16 cellular contexts compared by ENCODE assay signal in genomic region chr3:119884161-119884557, GRCh38.
DNase-seq lines count a peak whose midpoint lies in the region; ATAC-seq, FAIRE-seq and TF ChIP-seq lines count a peak whose summit lies in the region.
"Had no signal": no experiment of that assay in that cellular context is flagged by ENCODE, and none has a peak within 500 bp of the region (broad histone marks: within the 10 kb centered on the region; RNA-seq: fewer than 3 reads in every experiment).

No MANE protein-coding gene starts in this region.

- peaks cover 19% of the 10 kb centered on the region for H3K9me3 Mint-ChIP-seq in T-helper 2 cell treated with Interferon-gamma antibody and Interleukin-4, amounts not matched to agents 5 μg/mL and 100 μg/mL, for 36 hours

- H3K4me3 Mint-ChIP-seq in T-helper 2 cell treated with Interferon-gamma antibody and Interleukin-4, amounts not matched to agents 5 μg/mL and 100 μg/mL, for 36 hours, result no peak overlapping the region
- H3K4me3 Mint-ChIP-seq: CD8-positive, alpha-beta memory T cell had no signal

- H3K27ac ChIP-seq in liver (ENCODE audit: low read depth in 1 of 2, low read length in 2 of 2), result peak overlapping the region; percentile 4 to 43
- H3K27ac ChIP-seq: BLaER1, GM23248 had no signal

- no peaks in the 10 kb centered on the region for H3K27me3 ChIP-seq in liver (ENCODE audit: control insufficient read depth in 4 of 4, insufficient read depth in 4 of 4, low read length in 3 of 4)
- H3K27me3 ChIP-seq: BLaER1 had no signal

- H3K9ac ChIP-seq in liver (ENCODE audit: low read depth in 1 of 2, low read length in 2 of 2), result peak overlapping the region in 1 of 2 donors; percentile 63
- H3K9ac ChIP-seq: BLaER1, GM23248 had no signal

- DNase-seq in T-helper 2 cell treated with Interferon-gamma antibody and Interleukin-4, amounts not matched to agents 5 μg/mL and 100 μg/mL, for 36 hours (ENCODE audit: low spot score), result no peak
- DNase-seq in T-helper 2 cell (no peak), middle frontal gyrus (ENCODE audit: extremely low spot score, low spot score) (no peak), RCC 7860 (ENCODE audit: low spot score) (no peak), dedifferentiated amniotic fluid mesenchymal stem cell (ENCODE audit: extremely low spot score) (no peak)
- DNase-seq: 8988T; Caco-2; CD8-positive, alpha-beta memory T cell; DND-41; GDM1; GM23248 had no signal

- no peak for ATAC-seq in GM21447 (IDR thresholded peaks at IDR 0.05; ENCODE audit: unreplicated experiment)

- H3K9me3 ChIP-seq in liver (ENCODE audit: control insufficient read depth in 4 of 4, low read length in 3 of 4), result peaks cover 0 to 6% (median 1%) of the 10 kb centered on the region in 4 donors
- H3K9me3 ChIP-seq: HAP-1 had no signal

- H3K27me3 Mint-ChIP-seq in T-helper 2 cell treated with Interferon-gamma antibody and Interleukin-4, amounts not matched to agents 5 μg/mL and 100 μg/mL, for 36 hours (ENCODE audit: low read depth), result no peaks in the 10 kb centered on the region

- no peak overlapping the region for H3K4me3 ChIP-seq in liver (ENCODE audit: low read depth in 1 of 3, low read length in 3 of 3)
- H3K4me3 ChIP-seq: BLaER1, GM23248, HAP-1 had no signal

- H3K36me3 Mint-ChIP-seq in T-helper 2 cell treated with Interferon-gamma antibody and Interleukin-4, amounts not matched to agents 5 μg/mL and 100 μg/mL, for 36 hours (ENCODE audit: low read depth), result peaks cover 43% of the 10 kb centered on the region

- H3K4me1 Mint-ChIP-seq in T-helper 2 cell treated with Interferon-gamma antibody and Interleukin-4, amounts not matched to agents 5 μg/mL and 100 μg/mL, for 36 hours (ENCODE audit: low read depth), result peaks cover 3% of the 10 kb centered on the region

- peaks cover 0 to 5% (median under 1%) of the 10 kb centered on the region in 4 donors for H3K36me3 ChIP-seq in liver (ENCODE audit: control insufficient read depth in 4 of 4, insufficient read depth in 3 of 4, low read depth in 1 of 4, low read length in 3 of 4)
- H3K36me3 ChIP-seq: HAP-1 had no signal

- H3K27ac Mint-ChIP-seq in T-helper 2 cell treated with Interferon-gamma antibody and Interleukin-4, amounts not matched to agents 5 μg/mL and 100 μg/mL, for 36 hours, result peak overlapping the region; percentile 19
- H3K27ac Mint-ChIP-seq: CD8-positive, alpha-beta memory T cell had no signal

- TF ChIP-seq RAD21 in liver (IDR thresholded peaks at IDR 0.05), result no peak

- no peak for FAIRE-seq in RCC 7860 (lab: Jason Lieb, UNC)

- TF ChIP-seq CTCF in LNCAP (IDR thresholded peaks at IDR 0.05) (0 out of 2 replicates have a peak, but pooled peaks have one; percentile 4), liver (IDR thresholded peaks at IDR 0.05; ENCODE audit: low read depth, low read length, missing input control) (no peak)

- peaks cover 0 to 12% (median 4%) of the 10 kb centered on the region in 4 donors for H3K4me1 ChIP-seq in liver (ENCODE audit: control insufficient read depth in 4 of 4, insufficient read depth in 4 of 4, low read length in 3 of 4)
- H3K4me1 ChIP-seq: BLaER1, Caco-2, HAP-1 had no signal

- WGBS in liver, result 55% methylated on average over 4 of the region's 4 CpGs

TF ChIP-seq in liver, 16 proteins besides CTCF, POLR2A, EP300 and RAD21:
- TF ChIP-seq HNF4G (IDR thresholded peaks at IDR 0.05) (no peak), RXRA (IDR thresholded peaks at IDR 0.05) (peak in 1 of 2 donors; percentile 41), HNF4A (conservative IDR thresholded peaks at IDR 0.05) (peak; percentile 15 to 35)
TF ChIP-seq in liver: peak in this region for 2.
